In the genomic region with DNA sequence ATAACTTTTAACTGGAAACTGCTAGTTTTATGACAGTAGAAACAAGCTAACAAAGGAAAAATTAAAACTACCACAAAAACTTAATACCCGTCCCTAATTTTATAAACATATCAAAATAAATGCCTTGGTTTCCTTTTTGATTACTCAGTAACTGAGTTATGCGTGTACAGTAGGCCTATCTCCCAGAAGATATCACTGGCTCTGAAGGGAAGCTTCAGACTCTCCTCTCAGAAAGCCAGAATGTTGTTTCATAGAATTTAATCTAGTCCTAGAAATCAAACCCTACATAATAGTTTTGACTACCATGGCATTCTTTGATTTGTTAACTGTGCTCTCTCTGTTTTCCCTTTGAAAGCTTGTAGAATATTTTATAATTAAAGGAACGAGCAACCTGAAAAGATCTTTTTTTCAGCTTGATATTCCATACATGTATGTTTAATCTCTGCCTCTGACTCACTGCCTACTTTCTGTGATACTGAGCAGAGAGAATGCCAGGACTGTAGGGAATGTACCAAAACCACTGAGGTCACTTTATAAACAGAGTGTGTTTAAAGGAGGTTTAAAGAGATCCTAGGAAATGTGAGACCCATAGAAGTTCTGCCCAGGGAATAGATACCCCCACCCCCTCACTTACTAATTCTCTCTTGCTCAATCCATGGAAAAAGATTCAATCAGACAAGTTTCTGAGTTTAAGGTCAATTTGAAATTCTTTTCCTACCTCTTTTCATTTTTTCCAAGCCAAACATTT, we compare ENCODE assay signal across 10 cellular contexts.
DNase-seq lines count a peak whose midpoint lies in the region; ATAC-seq, FAIRE-seq and TF ChIP-seq lines count a peak whose summit lies in the region.
"Had no signal": no experiment of that assay in that cellular context is flagged by ENCODE, and none has a peak within 500 bp of the region (broad histone marks: within the 10 kb centered on the region; RNA-seq: fewer than 3 reads in every experiment).

No MANE protein-coding gene starts in this region.

- H3K4me1 Mint-ChIP-seq in type B pancreatic cell (ENCODE audit: unreplicated experiment) (peaks cover 16% of the 10 kb centered on the region), T-cell (no peaks in the 10 kb centered on the region)
- H3K4me1 Mint-ChIP-seq: activated T-helper 17 cell treated with anti-CD3 and anti-CD28 coated beads, Interleukin-2, amount 50 U/mL, for 72 hours; naive B cell had no signal

- H3K27ac Mint-ChIP-seq in type B pancreatic cell (peak overlapping the region; percentile 60), T-cell (no peak overlapping the region)
- H3K27ac Mint-ChIP-seq: activated T-helper 17 cell treated with anti-CD3 and anti-CD28 coated beads, Interleukin-2, amount 50 U/mL, for 72 hours; naive B cell had no signal

- peak; percentile 69 for DNase-seq in HTR-8/SVneo (ENCODE audit: insufficient read length, low spot score)
- no peak for DNase-seq in coronary artery (ENCODE audit: low spot score)
- peak; percentile 35 for DNase-seq in left kidney (ENCODE audit: low read depth, low spot score)
- DNase-seq in type B pancreatic cell (ENCODE audit: extremely low spot score, unreplicated experiment): no peak
- DNase-seq in superior temporal gyrus (ENCODE audit: extremely low spot score): no peak
- DNase-seq in T-cell: no peak
- no peak for DNase-seq in NCI-H128 (lab: John Stamatoyannopoulos, UW; ENCODE audit: unreplicated experiment)
- DNase-seq in NCI-H2171 treated with DMSO at 0.1 percent for 48 hours (lab: John Stamatoyannopoulos, UW): no peak
- DNase-seq: naive B cell had no signal

- ATAC-seq in T-cell (replicated peaks in 1 of 4): no peak
- ATAC-seq: activated T-helper 17 cell treated with anti-CD3 and anti-CD28 coated beads, Interleukin-2, amount 50 U/mL, for 72 hours had no signal

- FAIRE-seq in HTR-8/SVneo (lab: Jason Lieb, UNC): peak; percentile 67

- no peak overlapping the region for H3K4me3 Mint-ChIP-seq in type B pancreatic cell
- no peak overlapping the region for H3K4me3 Mint-ChIP-seq in T-cell
- H3K4me3 Mint-ChIP-seq: activated T-helper 17 cell treated with anti-CD3 and anti-CD28 coated beads, Interleukin-2, amount 50 U/mL, for 72 hours; naive B cell had no signal

- POLR2A ChIA-PET in T-cell (lab: Charles Lee): no interaction called here

- CTCF ChIA-PET in T-cell (lab: Charles Lee): no interaction called here

- no peak overlapping the region for H3K4me3 ChIP-seq in coronary artery

- no peaks in the 10 kb centered on the region for H3K9me3 Mint-ChIP-seq in type B pancreatic cell
- H3K9me3 Mint-ChIP-seq in T-cell: peaks cover 0 to 8% (median 0%) of the 10 kb centered on the region in 3 donors
- H3K9me3 Mint-ChIP-seq: activated T-helper 17 cell treated with anti-CD3 and anti-CD28 coated beads, Interleukin-2, amount 50 U/mL, for 72 hours had no signal

- H3K36me3 Mint-ChIP-seq in type B pancreatic cell (no peaks in the 10 kb centered on the region), T-cell (no peaks in the 10 kb centered on the region)
- H3K36me3 Mint-ChIP-seq: naive B cell had no signal

- TF ChIP-seq CTCF in coronary artery (IDR thresholded peaks at IDR 0.05) (no peak), type B pancreatic cell (conservative IDR thresholded peaks at IDR 0.05) (no peak)

- H3K27ac ChIP-seq in coronary artery: peak overlapping the region; percentile 62 to 75

- no peaks in the 10 kb centered on the region for H3K27me3 Mint-ChIP-seq in type B pancreatic cell
- H3K27me3 Mint-ChIP-seq in T-cell: no peaks in the 10 kb centered on the region
- H3K27me3 Mint-ChIP-seq: activated T-helper 17 cell treated with anti-CD3 and anti-CD28 coated beads, Interleukin-2, amount 50 U/mL, for 72 hours; naive B cell had no signal

Comparison
In these comparisons a context has a peak if more than half of its experiments do, and no peak if none do; other contexts are left out.
1. DNase-seq: peak in HTR-8/SVneo (single experiment) and left kidney (single experiment); none in coronary artery (single experiment), type B pancreatic cell (single experiment), superior temporal gyrus (single experiment), T-cell (0 of 34), NCI-H128 (single experiment) and NCI-H2171 treated with DMSO at 0.1 percent for 48 hours (single experiment).